Comparison of ENCODE assay signal across 20 cellular contexts in the genomic region with DNA sequence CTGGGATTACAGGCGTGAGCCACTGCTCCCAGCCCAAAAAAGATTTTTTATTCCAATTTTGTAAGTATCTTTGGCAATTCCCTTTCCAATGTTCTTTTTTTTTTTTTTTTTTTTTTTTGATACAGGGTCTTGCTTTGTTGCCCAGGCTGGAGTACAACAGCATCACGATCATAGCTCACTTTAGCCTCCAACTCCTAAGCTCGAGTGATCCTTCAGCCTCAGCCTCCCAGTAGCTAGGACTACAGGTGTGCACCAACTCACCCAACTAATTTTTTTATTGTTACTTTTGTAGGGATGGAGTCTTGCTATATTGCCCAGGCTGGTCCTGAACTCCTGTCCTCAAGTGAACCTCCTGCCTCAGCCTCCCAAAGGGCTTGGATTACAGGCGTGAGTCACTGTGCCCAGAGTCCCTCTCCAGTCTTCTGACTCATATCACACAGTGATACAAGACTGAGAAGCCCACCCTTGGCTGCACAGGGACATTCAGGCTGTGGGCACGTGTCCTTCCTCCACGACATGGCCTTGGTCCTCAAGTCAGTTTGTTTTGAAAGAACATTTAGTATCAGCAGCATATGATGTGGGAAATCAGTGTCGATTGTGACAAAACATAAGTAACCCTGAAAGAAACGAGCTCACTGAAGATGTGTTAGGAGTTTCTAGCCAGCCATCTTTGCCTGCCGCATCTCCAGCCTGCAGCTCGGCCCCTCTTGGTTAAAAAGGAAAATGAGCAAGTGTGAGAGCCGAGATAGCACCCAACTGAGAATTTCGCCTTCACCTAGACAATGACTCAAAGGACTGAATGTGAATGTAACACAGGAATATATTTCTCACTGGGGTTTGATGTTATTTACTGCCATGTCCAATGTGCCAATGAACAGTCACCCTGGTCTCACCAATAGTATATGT.
DNase-seq lines count a peak whose midpoint lies in the region; ATAC-seq and TF ChIP-seq lines count a peak whose summit lies in the region.
"Had no signal": no experiment of that assay in that cellular context is flagged by ENCODE, and none has a peak within 500 bp of the region (broad histone marks: within the 10 kb centered on the region; RNA-seq: fewer than 3 reads in every experiment).

No MANE protein-coding gene starts in this region.

- ATAC-seq in GM18907 (IDR thresholded peaks at IDR 0.05; ENCODE audit: unreplicated experiment), result no peak
- ATAC-seq in HG02623 (IDR thresholded peaks at IDR 0.05; ENCODE audit: unreplicated experiment), result no peak
- ATAC-seq: GM12878 had no signal

- TF ChIP-seq CTCF in epithelial cell of esophagus (IDR thresholded peaks at IDR 0.05; ENCODE audit: insufficient read depth, low read depth, low read length, missing control alignments) (no peak), PC-9 (conservative IDR thresholded peaks at IDR 0.05) (no peak)

- POLR2A ChIA-PET in PC-9 (lab: Charles Lee; ENCODE audit: unreplicated experiment), result no interaction called here

- no peaks in the 10 kb centered on the region for H3K27me3 ChIP-seq in neuronal stem cell (ENCODE audit: control insufficient read depth in 3 of 3, insufficient read depth in 3 of 3, low read depth in 1 of 3, low read length in 3 of 3)
- no peaks in the 10 kb centered on the region for H3K27me3 ChIP-seq in PC-9 (ENCODE audit: insufficient read depth, low read depth)

- H3K4ac ChIP-seq in neuronal stem cell (ENCODE audit: low read length), result no peak overlapping the region

- no peak overlapping the region for H4K91ac ChIP-seq in neuronal stem cell (ENCODE audit: low read depth, low read length, poor library complexity)

- CTCF ChIA-PET in PC-9 (lab: Charles Lee), result interaction anchor here (0.5 to 0.6 kb wide), 2 partner anchors 79 to 788 kb away, joined by 3 to 4 read pairs; no protein-coding TSS in a partner anchor

- intact Hi-C loops in PC-9 (cut with micrococcal nuclease; ENCODE audit: unreplicated experiment), result loop anchor here (10.0 kb wide), 1 partner anchor 99 kb away; no protein-coding TSS in a partner anchor

- H3K4me3 ChIP-seq in epithelial cell of esophagus (ENCODE audit: low read length) (no peak overlapping the region), neuronal stem cell (ENCODE audit: low read length in 2 of 2) (no peak overlapping the region), PC-9 (no peak overlapping the region)
- H3K4me3 ChIP-seq: GM12878 had no signal

- H3K9me2 ChIP-seq in PC-9 (ENCODE audit: insufficient read depth), result no peaks in the 10 kb centered on the region

- H3K4me2 ChIP-seq in neuronal stem cell (ENCODE audit: insufficient read depth, low read length, poor library complexity, severe bottlenecking), result no peak overlapping the region
- H3K4me2 ChIP-seq in PC-9, result no peak overlapping the region

- no peaks in the 10 kb centered on the region for H3K79me2 ChIP-seq in PC-9 (ENCODE audit: low read depth)

- H3K36me3 ChIP-seq in neuronal stem cell (replicated peaks in 1 of 2; ENCODE audit: control insufficient read depth in 2 of 2, insufficient read depth in 2 of 2, low read length in 2 of 2) (no peaks in the 10 kb centered on the region), PC-9 (ENCODE audit: low read depth) (no peaks in the 10 kb centered on the region)
- H3K36me3 ChIP-seq: BE2C had no signal

- H3K18ac ChIP-seq in neuronal stem cell (ENCODE audit: low read length), result no peak overlapping the region

- no peak overlapping the region for H2BK5ac ChIP-seq in neuronal stem cell (ENCODE audit: low read length)

- peak overlapping the region; percentile 64 for H2BK12ac ChIP-seq in neuronal stem cell (ENCODE audit: low read length)

- H2BK15ac ChIP-seq in neuronal stem cell (ENCODE audit: low read length), result no peak overlapping the region

- H3K14ac ChIP-seq in neuronal stem cell (ENCODE audit: low read length), result no peak overlapping the region

- peaks cover 10 to 11% of the 10 kb centered on the region in 2 donors for H3K4me1 ChIP-seq in neuronal stem cell (ENCODE audit: control insufficient read depth in 2 of 2, insufficient read depth in 1 of 2, low read depth in 1 of 2, low read length in 2 of 2)
- peaks cover 38% of the 10 kb centered on the region for H3K4me1 ChIP-seq in PC-9 (replicated peaks; ENCODE audit: insufficient read depth)
- H3K4me1 ChIP-seq: BE2C had no signal

- no peak overlapping the region for H3K23ac ChIP-seq in neuronal stem cell (ENCODE audit: low read depth, low read length, poor library complexity)

- H4K8ac ChIP-seq in neuronal stem cell (ENCODE audit: low read depth, low read length), result no peak overlapping the region

- no peak overlapping the region for H2AK5ac ChIP-seq in neuronal stem cell (ENCODE audit: low read depth, low read length)

- no peaks in the 10 kb centered on the region for H3K79me1 ChIP-seq in neuronal stem cell (ENCODE audit: low read depth, low read length)

- H3K9me3 ChIP-seq in neuronal stem cell (replicated peaks in 1 of 2; ENCODE audit: control insufficient read depth in 2 of 2, insufficient read depth in 1 of 2, low read depth in 1 of 2, low read length in 2 of 2), result peaks cover 0 to 3% of the 10 kb centered on the region in 2 donors
- H3K9me3 ChIP-seq in PC-9 (ENCODE audit: insufficient read depth, low read depth), result no peaks in the 10 kb centered on the region; the same call in 1 of the 2 replicates
- H3K9me3 ChIP-seq: BE2C had no signal

- H2AFZ ChIP-seq in neuronal stem cell (ENCODE audit: low read length), result no peak overlapping the region
- no peak overlapping the region for H2AFZ ChIP-seq in PC-9

- no TSS peak for BruUV-seq in PC-9 (replicated peaks; lab: Mats Ljungman, UMichigan)

- peaks cover 30% of the 10 kb centered on the region; the same call in 1 of the 2 replicates for H3F3A ChIP-seq in PC-9 (ENCODE audit: insufficient read depth, low read depth)

- H3K27ac ChIP-seq in neuronal stem cell (replicated peaks; ENCODE audit: low read length) (no peak overlapping the region), PC-9 (no peak overlapping the region)
- H3K27ac ChIP-seq: RWPE1 had no signal

- peak; percentile 25 for DNase-seq in Daoy (ENCODE audit: low read depth)
- DNase-seq in M059J (ENCODE audit: low read depth), result peak; percentile 34
- peak; percentile 37 for DNase-seq in epithelial cell of esophagus (ENCODE audit: low read depth)
- DNase-seq in neuronal stem cell (ENCODE audit: low spot score), result no peak
- DNase-seq in DMS79 treated with DMSO at 0.1 percent for 48 hours (lab: John Stamatoyannopoulos, UW), result no peak
- DNase-seq in PC-9, result no peak
- DNase-seq: 8988T; BE2C; CD4-positive, alpha-beta T cell; GDM1; Karpas-422; MM.1S; NCI-H1105; NCI-H1694; NCI-H345; NK-92 treated with Interleukin-12 subunit alpha and Interleukin-12 subunit beta, amount 100 ng/mL, for 24 hours had no signal

- no CpG with 5 or more reads among the region's 12 CpGs for WGBS in neuronal stem cell (ENCODE audit: extremely low coverage in 2 of 2, insufficient read length in 2 of 2, insufficient replicate concordance in 1 of 2), 2 donors

- H3K9ac ChIP-seq in neuronal stem cell (ENCODE audit: low read depth, low read length, poor library complexity), result no peak overlapping the region

- H2BK120ac ChIP-seq in neuronal stem cell (ENCODE audit: low read depth, low read length), result no peak overlapping the region

- no peaks in the 10 kb centered on the region for H4K20me1 ChIP-seq in PC-9 (ENCODE audit: insufficient read depth)

Comparison
In these comparisons a context has a peak if more than half of its experiments do, and no peak if none do; other contexts are left out.
1. DNase-seq: peak in Daoy (single experiment), M059J (single experiment) and epithelial cell of esophagus (single experiment); none in neuronal stem cell (single experiment), DMS79 treated with DMSO at 0.1 percent for 48 hours (single experiment) and PC-9 (0 of 2).